Comparison of ENCODE assay signal across 2 cellular contexts in genomic region chr13:97224544-97225324, GRCh38.
TF ChIP-seq lines count a peak whose summit lies in the region.

No MANE protein-coding gene starts in this region.

TF ChIP-seq in HEK293, 187 proteins besides CTCF, POLR2A, EP300 and RAD21:
- TF ChIP-seq ZNF776 (tag by site-specific recombination; IDR thresholded peaks at IDR 0.05; ENCODE audit: borderline replicate concordance) (no peak), PRDM6 (tag by site-specific recombination; IDR thresholded peaks at IDR 0.05) (0 out of 2 replicates have a peak, but pooled peaks have one; percentile 7), ZNF362 (tag by site-specific recombination; IDR thresholded peaks at IDR 0.05) (peak; percentile 53)

TF ChIP-seq in H1, 55 proteins besides CTCF, POLR2A, EP300 and RAD21:
- TF ChIP-seq GTF2F1 (IDR thresholded peaks at IDR 0.05; ENCODE audit: borderline replicate concordance, low read depth, low read length) (no peak), ASH2L (IDR thresholded peaks at IDR 0.05; ENCODE audit: low read length) (no peak), HDAC2 (IDR thresholded peaks at IDR 0.05; ENCODE audit: borderline replicate concordance in 1 of 2, low read depth in 2 of 2, low read length in 2 of 2) (no peak), SRF (IDR thresholded peaks at IDR 0.05; ENCODE audit: low read depth, low read length) (no peak), HDAC6 (IDR thresholded peaks at IDR 0.05; ENCODE audit: low read depth, low read length) (no peak), EGR1 (IDR thresholded peaks at IDR 0.05; ENCODE audit: borderline replicate concordance, low read depth, low read length) (no peak), POU5F1 (IDR thresholded peaks at IDR 0.05; ENCODE audit: low read depth, low read length) (no peak), TBP (IDR thresholded peaks at IDR 0.05; ENCODE audit: low read depth, low read length) (no peak), ATF3 (IDR thresholded peaks at IDR 0.05; ENCODE audit: insufficient read depth, low read depth, low read length) (no peak)
TF ChIP-seq in H1: peak in this region for 0.
